1 cellular context compared by ENCODE assay signal in genomic region chr22:24430431-24431308, GRCh38.
TF ChIP-seq lines count a peak whose summit lies in the region.

No MANE protein-coding gene starts in this region.

TF ChIP-seq in GM12878, 131 proteins besides CTCF, POLR2A, EP300 and RAD21:
- no peak for TF ChIP-seq ATF2 (IDR thresholded peaks at IDR 0.05; ENCODE audit: low read length)
- no peak for TF ChIP-seq ZBTB33 (IDR thresholded peaks at IDR 0.05)
